ENCODE assay signal across 8 cellular contexts in genomic region chr1:119275145-119275929, GRCh38.
A peak's percentile ranks its signal among the peaks of the same experiment; 100 is the strongest.
DNase-seq lines count a peak whose midpoint lies in the region; ATAC-seq, FAIRE-seq and TF ChIP-seq lines count a peak whose summit lies in the region.

No MANE protein-coding gene starts in this region.

- intact Hi-C loops in mammary epithelial cell (cut with micrococcal nuclease) (loop anchor here (1.0 to 10.0 kb wide), 5 partner anchors 92 to 1198 kb away; no protein-coding TSS in a partner anchor), HepG2 (cut with micrococcal nuclease; ENCODE audit: unreplicated experiment) (loop anchor here (1.0 to 5.0 kb wide), 2 partner anchors 92 to 1123 kb away; no protein-coding TSS in a partner anchor)

- no peaks in the 10 kb centered on the region for H3K9me2 ChIP-seq in SK-N-SH

- in situ Hi-C loops in mammary epithelial cell (cut with MboI; ENCODE audit: low sequenced_read_pairs in 2 of 2) (no loop called here), HepG2 (cut with HindIII; ENCODE audit: extremely low pct_ligation_motif_present, low pct_unique_long_range_greater_than_20kb) (no loop called here)

- H3K9me3 ChIP-seq in SK-N-SH (no peaks in the 10 kb centered on the region), mammary epithelial cell (replicated peaks; ENCODE audit: insufficient read depth, low read length) (no peaks in the 10 kb centered on the region), HepG2 (ENCODE audit: low read length) (no peaks in the 10 kb centered on the region), subcutaneous abdominal adipose tissue (ENCODE audit: control insufficient read depth in 5 of 5, low read length in 5 of 5) (no peaks in the 10 kb centered on the region)

- no peak for TF ChIP-seq POLR2A in HepG2 (IDR thresholded peaks at IDR 0.05; ENCODE audit: insufficient read depth in 1 of 2, low read depth in 2 of 2, low read length in 2 of 2)

- 5% methylated on average over 4 of the region's 4 CpGs for WGBS in SK-N-SH (ENCODE audit: low lambda C conversion rate)
- WGBS in mammary epithelial cell (ENCODE audit: low coverage, missing lambda C conversion rate), result 27% methylated on average over 4 of the region's 4 CpGs
- WGBS in HepG2 (ENCODE audit: low lambda C conversion rate), result 29% methylated on average over 4 of the region's 4 CpGs

- peak; percentile 75 for FAIRE-seq in HepG2 (lab: Jason Lieb, UNC)

- TF ChIP-seq RAD21 in SK-N-SH (IDR thresholded peaks at IDR 0.05; ENCODE audit: low read length) (peak; percentile 69), HepG2 (CRISPR knock-in tag; IDR thresholded peaks at IDR 0.05) (no peak)

- H4K20me1 ChIP-seq in SK-N-SH (ENCODE audit: insufficient read depth), result no peaks in the 10 kb centered on the region
- no peaks in the 10 kb centered on the region for H4K20me1 ChIP-seq in mammary epithelial cell (ENCODE audit: insufficient read depth, low read length)
- H4K20me1 ChIP-seq in HepG2 (ENCODE audit: insufficient read depth, low read length), result no peaks in the 10 kb centered on the region

- no peaks in the 10 kb centered on the region; the same call in 1 of the 2 replicates for H3K27me3 ChIP-seq in SK-N-SH (ENCODE audit: insufficient read depth)
- no peaks in the 10 kb centered on the region for H3K27me3 ChIP-seq in mammary epithelial cell (ENCODE audit: insufficient read depth, low read length)
- no peaks in the 10 kb centered on the region; a peak in 1 of 5 replicates for H3K27me3 ChIP-seq in HepG2 (ENCODE audit: control insufficient read depth in 1 of 2, insufficient read depth in 2 of 2, low read length in 2 of 2)
- no peaks in the 10 kb centered on the region for H3K27me3 ChIP-seq in subcutaneous abdominal adipose tissue (ENCODE audit: control insufficient read depth in 5 of 5, insufficient read depth in 4 of 5, low read length in 5 of 5)

- H3K36me3 ChIP-seq in SK-N-SH (replicated peaks in 1 of 2; ENCODE audit: control insufficient read depth in 1 of 2, insufficient read depth in 2 of 2, low read length in 1 of 2), result no peaks in the 10 kb centered on the region
- H3K36me3 ChIP-seq in mammary epithelial cell (ENCODE audit: insufficient read depth, low read length), result no peaks in the 10 kb centered on the region
- no peaks in the 10 kb centered on the region for H3K36me3 ChIP-seq in HepG2 (replicated peaks in 1 of 2; ENCODE audit: control insufficient read depth in 1 of 2, insufficient read depth in 2 of 2, low read length in 2 of 2)
- no peaks in the 10 kb centered on the region for H3K36me3 ChIP-seq in subcutaneous abdominal adipose tissue (ENCODE audit: control insufficient read depth in 5 of 5, insufficient read depth in 5 of 5, low read length in 5 of 5)

- POLR2A ChIA-PET in SK-N-SH (lab: Yijun Ruan, JAX) (no interaction called here), HepG2 (lab: Yijun Ruan, JAX) (no interaction called here)

- no peak overlapping the region; a peak in 1 of 4 replicates for H3K4me3 ChIP-seq in SK-N-SH (ENCODE audit: low read depth in 2 of 2, low read length in 1 of 2)
- no peak overlapping the region for H3K4me3 ChIP-seq in mammary epithelial cell (replicated peaks in 1 of 3; ENCODE audit: insufficient read depth in 1 of 3, low read depth in 2 of 3, low read length in 3 of 3)
- no peak overlapping the region for H3K4me3 ChIP-seq in HepG2 (replicated peaks in 1 of 3; ENCODE audit: insufficient read depth in 1 of 3, low read depth in 2 of 3, low read length in 3 of 3)
- no peak overlapping the region for H3K4me3 ChIP-seq in subcutaneous abdominal adipose tissue (ENCODE audit: low read depth in 1 of 5, low read length in 5 of 5)

- H3K27ac ChIP-seq in SK-N-SH (ENCODE audit: low read depth in 2 of 2, low read length in 1 of 2), result no peak overlapping the region
- no peak overlapping the region for H3K27ac ChIP-seq in mammary epithelial cell (ENCODE audit: insufficient read depth, low read depth, low read length)
- no peak overlapping the region for H3K27ac ChIP-seq in HepG2 (ENCODE audit: extremely low read length, insufficient read depth, low read length)
- H3K27ac ChIP-seq in subcutaneous abdominal adipose tissue (ENCODE audit: low read depth, low read length), result peak overlapping the region; percentile 39

- peaks cover 5 to 8% of the 10 kb centered on the region in 2 experiments; a peak in 3 of 4 replicates for H3K4me1 ChIP-seq in SK-N-SH (ENCODE audit: control insufficient read depth in 1 of 2, insufficient read depth in 2 of 2, low read depth in 1 of 2, low read length in 1 of 2)
- H3K4me1 ChIP-seq in mammary epithelial cell (ENCODE audit: insufficient read depth, low read length), result peaks cover 20% of the 10 kb centered on the region
- H3K4me1 ChIP-seq in HepG2 (ENCODE audit: insufficient read depth, low read length), result no peaks in the 10 kb centered on the region
- peaks cover 0 to 17% (median 0%) of the 10 kb centered on the region in 5 donors for H3K4me1 ChIP-seq in subcutaneous abdominal adipose tissue (ENCODE audit: control insufficient read depth in 5 of 5, insufficient read depth in 5 of 5, low read length in 5 of 5)

- no peak overlapping the region for H2AFZ ChIP-seq in SK-N-SH (ENCODE audit: low read depth)
- H2AFZ ChIP-seq in mammary epithelial cell (ENCODE audit: low read depth, low read length), result peak overlapping the region; percentile 6
- H2AFZ ChIP-seq in HepG2 (ENCODE audit: low read length), result no peak overlapping the region

- H3K79me2 ChIP-seq in SK-N-SH (ENCODE audit: insufficient read depth), result no peaks in the 10 kb centered on the region
- H3K79me2 ChIP-seq in mammary epithelial cell (ENCODE audit: insufficient read depth, low read length), result no peaks in the 10 kb centered on the region
- no peaks in the 10 kb centered on the region for H3K79me2 ChIP-seq in HepG2 (ENCODE audit: insufficient read depth, low read length)

- ATAC-seq in GM19467 (IDR thresholded peaks at IDR 0.05; ENCODE audit: unreplicated experiment), result peak; percentile 48
- peak; percentile 85 for ATAC-seq in HepG2

- no TSS peak for BruUV-seq in mammary epithelial cell (replicated peaks; lab: Mats Ljungman, UMichigan)
- BruUV-seq in HepG2 (replicated peaks; lab: Mats Ljungman, UMichigan), result no TSS peak

- peak; percentile 55 for DNase-seq in D341Med (ENCODE audit: low spot score)
- DNase-seq in LoVo (ENCODE audit: low spot score), result peak; percentile 47
- DNase-seq in SK-N-SH, result peak; percentile 30
- peak; percentile 53 for DNase-seq in mammary epithelial cell
- peak; percentile 45 for DNase-seq in HepG2 (ENCODE audit: low spot score)
- DNase-seq in GF-D8 (lab: John Stamatoyannopoulos, UW), result no peak

- CTCF ChIA-PET in SK-N-SH (lab: Yijun Ruan, JAX), result interaction anchor here (0.5 to 3.2 kb wide), 28 partner anchors 8 to 392 kb away, joined by 3 to 23 read pairs (median 3); no protein-coding TSS in a partner anchor
- CTCF ChIA-PET in mammary epithelial cell (lab: Charles Lee; ENCODE audit: low non-redundant PET), result interaction anchor here (0.6 to 0.8 kb wide), 7 partner anchors 10 to 1250 kb away, joined by 3 to 5 read pairs (median 4); no protein-coding TSS in a partner anchor
- CTCF ChIA-PET in HepG2 (lab: Yijun Ruan, JAX; ENCODE audit: low intra/inter-chr PET ratio, low total read pairs), result interaction anchor here (1.1 to 3.2 kb wide), 2 partner anchors 11 to 92 kb away, joined by 4 to 29 read pairs; partner anchors contain the start of gene HAO2

- H3K9ac ChIP-seq in SK-N-SH, result no peak overlapping the region
- H3K9ac ChIP-seq in mammary epithelial cell (ENCODE audit: insufficient read depth, low read length), result no peak overlapping the region
- H3K9ac ChIP-seq in HepG2 (ENCODE audit: insufficient read depth, low read depth, low read length), result no peak overlapping the region
- no peak overlapping the region for H3K9ac ChIP-seq in subcutaneous abdominal adipose tissue (ENCODE audit: low read length in 5 of 5)

- dilution Hi-C loops in mammary epithelial cell (cut with HindIII; ENCODE audit: low sequenced_read_pairs), result no loop called here

- peaks cover 5% of the 10 kb centered on the region for H3F3A ChIP-seq in SK-N-SH (replicated peaks; ENCODE audit: insufficient read depth)

- peak; percentile 98 for TF ChIP-seq CTCF in SK-N-SH (IDR thresholded peaks at IDR 0.05)
- peak; percentile 93 to 98 for TF ChIP-seq CTCF in mammary epithelial cell (conservative IDR thresholded peaks at IDR 0.05 in 1 of 2, IDR thresholded peaks at IDR 0.05 in 1 of 2; ENCODE audit: extremely low read depth in 1 of 2, insufficient read depth in 1 of 2, low read depth in 1 of 2, low read length in 2 of 2)
- peak; percentile 74 for TF ChIP-seq CTCF in HepG2 (CRISPR knock-in tag; IDR thresholded peaks at IDR 0.05)

- no peak overlapping the region for H3K4me2 ChIP-seq in SK-N-SH
- H3K4me2 ChIP-seq in mammary epithelial cell (ENCODE audit: insufficient read depth, low read depth, low read length), result no peak overlapping the region
- no peak overlapping the region for H3K4me2 ChIP-seq in HepG2 (ENCODE audit: low read depth, low read length)

- TF ChIP-seq EP300 in SK-N-SH (IDR thresholded peaks at IDR 0.05; ENCODE audit: borderline replicate concordance in 1 of 2, low read depth in 1 of 2, low read length in 1 of 2), result no peak
- TF ChIP-seq EP300 in HepG2 (IDR thresholded peaks at IDR 0.05; ENCODE audit: low read depth in 2 of 2, low read length in 2 of 2), result no peak
- TF ChIP-seq EP300 in HepG2 (CRISPR knock-in tag; IDR thresholded peaks at IDR 0.05; ENCODE audit: borderline replicate concordance), result no peak

TF ChIP-seq in SK-N-SH, 30 proteins besides CTCF, POLR2A, EP300 and RAD21:
- TF ChIP-seq EZH2phosphoT487 (IDR thresholded peaks at IDR 0.05; ENCODE audit: borderline replicate concordance, low read depth), result no peak
- TF ChIP-seq GATA2 (CRISPR knock-in tag; IDR thresholded peaks at IDR 0.05), result no peak
- no peak for TF ChIP-seq TCF12 (IDR thresholded peaks at IDR 0.05)
- TF ChIP-seq ELF1 (IDR thresholded peaks at IDR 0.05), result no peak
- peak; percentile 66 for TF ChIP-seq SMC3 (IDR thresholded peaks at IDR 0.05; ENCODE audit: low read depth, low read length)
- TF ChIP-seq RCOR1 (IDR thresholded peaks at IDR 0.05; ENCODE audit: low read length), result no peak
- no peak for TF ChIP-seq CHD2 (IDR thresholded peaks at IDR 0.05; ENCODE audit: low read length, partially characterized antibody)

TF ChIP-seq in HepG2, 621 proteins besides CTCF, POLR2A, EP300 and RAD21 (continues in another document):
- no peak for TF ChIP-seq DNMT3B (CRISPR knock-in tag; conservative IDR thresholded peaks at IDR 0.05)
- TF ChIP-seq IRX3 (CRISPR knock-in tag; IDR thresholded peaks at IDR 0.05; ENCODE audit: borderline replicate concordance, low read depth), result no peak
- peak; percentile 72; the same call in 1 of the 2 replicates for TF ChIP-seq SMC3 (IDR thresholded peaks at IDR 0.05; ENCODE audit: low read length)
